1 cellular context compared by ENCODE assay signal in the genomic region with DNA sequence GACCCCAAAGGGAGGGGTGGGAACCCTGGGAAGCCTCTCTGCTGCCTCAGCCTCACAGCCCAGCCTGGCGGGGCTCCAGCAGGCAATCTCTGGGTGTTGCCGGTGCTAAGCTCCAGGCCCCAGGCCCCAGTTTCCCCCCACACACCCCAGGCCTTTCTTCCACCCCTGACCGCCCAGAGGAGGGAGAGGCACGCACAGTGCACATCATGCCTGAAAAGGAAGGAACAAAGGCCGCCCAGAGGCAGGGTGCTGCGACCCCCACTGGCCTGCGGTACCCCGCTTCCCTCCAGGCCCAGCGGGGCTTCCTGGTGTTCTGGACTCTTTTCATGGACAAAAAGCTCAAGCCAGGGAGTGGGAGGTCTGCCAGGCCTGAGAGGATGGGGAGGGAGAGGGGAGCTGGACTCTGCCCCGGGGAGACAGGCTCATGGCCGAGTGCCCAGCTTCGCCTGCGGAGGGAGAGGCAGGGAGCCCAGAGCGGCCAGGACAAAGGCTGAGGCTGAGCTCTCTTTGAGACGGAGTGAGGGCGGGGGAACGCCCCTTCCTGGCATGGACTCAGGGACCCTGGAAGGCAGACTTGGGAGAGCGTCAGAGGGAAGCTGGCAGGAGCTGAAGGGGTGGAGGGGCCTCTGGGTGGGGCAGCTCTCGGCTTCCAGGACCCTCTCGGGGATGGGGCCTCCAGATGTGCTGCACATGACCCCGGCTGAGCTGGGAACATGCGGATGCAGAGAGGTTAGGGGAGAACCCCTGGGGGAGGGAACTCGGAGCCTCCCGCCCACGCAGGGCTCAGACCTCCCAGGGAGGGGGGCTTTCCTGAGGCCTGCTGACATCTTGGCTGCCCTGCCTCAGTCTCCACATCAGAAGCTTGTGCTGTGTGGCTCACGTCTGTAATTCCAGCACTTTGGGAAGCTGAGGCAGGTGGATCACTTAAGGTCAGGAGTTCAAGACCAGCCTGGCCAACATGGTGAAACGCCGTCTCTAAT.
TF ChIP-seq lines count a peak whose summit lies in the region.

No MANE protein-coding gene starts in this region.

TF ChIP-seq in HepG2, 621 proteins besides CTCF, POLR2A, EP300 and RAD21 (continued from another document and continues in another):
- TF ChIP-seq, protein P1, sequence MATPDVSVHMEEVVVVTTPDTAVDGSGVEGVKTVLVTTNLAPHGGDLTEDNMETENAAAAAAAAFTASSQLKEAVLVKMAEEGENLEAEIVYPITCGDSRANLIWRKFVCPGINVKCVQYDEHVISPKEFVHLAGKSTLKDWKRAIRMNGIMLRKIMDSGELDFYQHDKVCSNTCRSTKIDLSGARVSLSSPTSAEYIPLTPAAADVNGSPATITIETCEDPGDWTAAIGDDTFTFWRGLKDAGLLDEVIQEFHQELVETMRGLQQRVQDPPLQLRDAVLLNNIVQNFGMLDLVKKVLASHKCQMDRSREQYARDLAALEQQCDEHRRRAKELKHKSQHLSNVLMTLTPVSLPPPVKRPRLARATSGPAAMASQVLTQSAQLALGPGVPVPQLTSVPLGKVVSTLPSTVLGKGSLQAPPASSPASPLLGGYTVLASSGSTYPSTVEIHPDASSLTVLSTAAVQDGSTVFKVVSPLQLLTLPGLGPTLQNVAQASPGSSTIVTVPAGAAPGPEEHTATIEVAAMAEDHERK (CRISPR knock-in tag; IDR thresholded peaks at IDR 0.05; ENCODE audit: low read depth): no peak
- TF ChIP-seq ZNF333 (CRISPR knock-in tag; IDR thresholded peaks at IDR 0.05; ENCODE audit: borderline replicate concordance) (no peak), ZKSCAN8 (CRISPR knock-in tag; IDR thresholded peaks at IDR 0.05; ENCODE audit: borderline replicate concordance) (no peak), ZNF839 (CRISPR knock-in tag; IDR thresholded peaks at IDR 0.05; ENCODE audit: borderline replicate concordance) (no peak), ZNF143 (CRISPR knock-in tag; IDR thresholded peaks at IDR 0.05) (no peak), ZBTB7A (CRISPR knock-in tag; IDR thresholded peaks at IDR 0.05) (no peak; the same call in none of the 2 replicates), CBX5 (CRISPR knock-in tag; IDR thresholded peaks at IDR 0.05; ENCODE audit: borderline replicate concordance) (no peak), ZNF501 (CRISPR knock-in tag; IDR thresholded peaks at IDR 0.05) (peak; percentile 17; the same call in 1 of the 2 replicates), THYN1 (CRISPR knock-in tag; IDR thresholded peaks at IDR 0.05; ENCODE audit: borderline replicate concordance, low read depth) (no peak), MXI1 (IDR thresholded peaks at IDR 0.05; ENCODE audit: borderline replicate concordance, low read depth, low read length) (no peak; the same call in 2 of the 3 replicates), ZNF101 (CRISPR knock-in tag; IDR thresholded peaks at IDR 0.05; ENCODE audit: borderline replicate concordance, low read depth) (0 out of 2 replicates have a peak, but pooled peaks have one; percentile 26), MAF1 (CRISPR knock-in tag; IDR thresholded peaks at IDR 0.05; ENCODE audit: borderline replicate concordance) (no peak), RBFOX2 (IDR thresholded peaks at IDR 0.05; ENCODE audit: low read depth, low read length) (peak; percentile 53), DMAP1 (CRISPR knock-in tag; IDR thresholded peaks at IDR 0.05) (peak; percentile 62), SATB2 (CRISPR knock-in tag; IDR thresholded peaks at IDR 0.05) (no peak), ZFP90 (CRISPR knock-in tag; IDR thresholded peaks at IDR 0.05; ENCODE audit: borderline replicate concordance) (peak; percentile 84; the same call in 1 of the 2 replicates), ZNF33B (CRISPR knock-in tag; IDR thresholded peaks at IDR 0.05) (no peak), AHR (CRISPR knock-in tag; IDR thresholded peaks at IDR 0.05) (no peak), NFKB2 (CRISPR knock-in tag; IDR thresholded peaks at IDR 0.05; ENCODE audit: borderline replicate concordance) (0 out of 2 replicates have a peak, but pooled peaks have one; percentile 28), ZNF670 (CRISPR knock-in tag; IDR thresholded peaks at IDR 0.05; ENCODE audit: borderline replicate concordance) (no peak), ZNF225 (CRISPR knock-in tag; IDR thresholded peaks at IDR 0.05) (no peak)
- TF ChIP-seq, protein P2, sequence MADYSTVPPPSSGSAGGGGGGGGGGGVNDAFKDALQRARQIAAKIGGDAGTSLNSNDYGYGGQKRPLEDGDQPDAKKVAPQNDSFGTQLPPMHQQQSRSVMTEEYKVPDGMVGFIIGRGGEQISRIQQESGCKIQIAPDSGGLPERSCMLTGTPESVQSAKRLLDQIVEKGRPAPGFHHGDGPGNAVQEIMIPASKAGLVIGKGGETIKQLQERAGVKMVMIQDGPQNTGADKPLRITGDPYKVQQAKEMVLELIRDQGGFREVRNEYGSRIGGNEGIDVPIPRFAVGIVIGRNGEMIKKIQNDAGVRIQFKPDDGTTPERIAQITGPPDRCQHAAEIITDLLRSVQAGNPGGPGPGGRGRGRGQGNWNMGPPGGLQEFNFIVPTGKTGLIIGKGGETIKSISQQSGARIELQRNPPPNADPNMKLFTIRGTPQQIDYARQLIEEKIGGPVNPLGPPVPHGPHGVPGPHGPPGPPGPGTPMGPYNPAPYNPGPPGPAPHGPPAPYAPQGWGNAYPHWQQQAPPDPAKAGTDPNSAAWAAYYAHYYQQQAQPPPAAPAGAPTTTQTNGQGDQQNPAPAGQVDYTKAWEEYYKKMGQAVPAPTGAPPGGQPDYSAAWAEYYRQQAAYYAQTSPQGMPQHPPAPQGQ (CRISPR knock-in tag; IDR thresholded peaks at IDR 0.05; ENCODE audit: borderline replicate concordance): no peak
- TF ChIP-seq, protein P3, sequence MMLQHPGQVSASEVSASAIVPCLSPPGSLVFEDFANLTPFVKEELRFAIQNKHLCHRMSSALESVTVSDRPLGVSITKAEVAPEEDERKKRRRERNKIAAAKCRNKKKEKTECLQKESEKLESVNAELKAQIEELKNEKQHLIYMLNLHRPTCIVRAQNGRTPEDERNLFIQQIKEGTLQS (CRISPR knock-in tag; IDR thresholded peaks at IDR 0.05): peak; percentile 49; the same call in 1 of the 2 replicates
- TF ChIP-seq, protein P4, sequence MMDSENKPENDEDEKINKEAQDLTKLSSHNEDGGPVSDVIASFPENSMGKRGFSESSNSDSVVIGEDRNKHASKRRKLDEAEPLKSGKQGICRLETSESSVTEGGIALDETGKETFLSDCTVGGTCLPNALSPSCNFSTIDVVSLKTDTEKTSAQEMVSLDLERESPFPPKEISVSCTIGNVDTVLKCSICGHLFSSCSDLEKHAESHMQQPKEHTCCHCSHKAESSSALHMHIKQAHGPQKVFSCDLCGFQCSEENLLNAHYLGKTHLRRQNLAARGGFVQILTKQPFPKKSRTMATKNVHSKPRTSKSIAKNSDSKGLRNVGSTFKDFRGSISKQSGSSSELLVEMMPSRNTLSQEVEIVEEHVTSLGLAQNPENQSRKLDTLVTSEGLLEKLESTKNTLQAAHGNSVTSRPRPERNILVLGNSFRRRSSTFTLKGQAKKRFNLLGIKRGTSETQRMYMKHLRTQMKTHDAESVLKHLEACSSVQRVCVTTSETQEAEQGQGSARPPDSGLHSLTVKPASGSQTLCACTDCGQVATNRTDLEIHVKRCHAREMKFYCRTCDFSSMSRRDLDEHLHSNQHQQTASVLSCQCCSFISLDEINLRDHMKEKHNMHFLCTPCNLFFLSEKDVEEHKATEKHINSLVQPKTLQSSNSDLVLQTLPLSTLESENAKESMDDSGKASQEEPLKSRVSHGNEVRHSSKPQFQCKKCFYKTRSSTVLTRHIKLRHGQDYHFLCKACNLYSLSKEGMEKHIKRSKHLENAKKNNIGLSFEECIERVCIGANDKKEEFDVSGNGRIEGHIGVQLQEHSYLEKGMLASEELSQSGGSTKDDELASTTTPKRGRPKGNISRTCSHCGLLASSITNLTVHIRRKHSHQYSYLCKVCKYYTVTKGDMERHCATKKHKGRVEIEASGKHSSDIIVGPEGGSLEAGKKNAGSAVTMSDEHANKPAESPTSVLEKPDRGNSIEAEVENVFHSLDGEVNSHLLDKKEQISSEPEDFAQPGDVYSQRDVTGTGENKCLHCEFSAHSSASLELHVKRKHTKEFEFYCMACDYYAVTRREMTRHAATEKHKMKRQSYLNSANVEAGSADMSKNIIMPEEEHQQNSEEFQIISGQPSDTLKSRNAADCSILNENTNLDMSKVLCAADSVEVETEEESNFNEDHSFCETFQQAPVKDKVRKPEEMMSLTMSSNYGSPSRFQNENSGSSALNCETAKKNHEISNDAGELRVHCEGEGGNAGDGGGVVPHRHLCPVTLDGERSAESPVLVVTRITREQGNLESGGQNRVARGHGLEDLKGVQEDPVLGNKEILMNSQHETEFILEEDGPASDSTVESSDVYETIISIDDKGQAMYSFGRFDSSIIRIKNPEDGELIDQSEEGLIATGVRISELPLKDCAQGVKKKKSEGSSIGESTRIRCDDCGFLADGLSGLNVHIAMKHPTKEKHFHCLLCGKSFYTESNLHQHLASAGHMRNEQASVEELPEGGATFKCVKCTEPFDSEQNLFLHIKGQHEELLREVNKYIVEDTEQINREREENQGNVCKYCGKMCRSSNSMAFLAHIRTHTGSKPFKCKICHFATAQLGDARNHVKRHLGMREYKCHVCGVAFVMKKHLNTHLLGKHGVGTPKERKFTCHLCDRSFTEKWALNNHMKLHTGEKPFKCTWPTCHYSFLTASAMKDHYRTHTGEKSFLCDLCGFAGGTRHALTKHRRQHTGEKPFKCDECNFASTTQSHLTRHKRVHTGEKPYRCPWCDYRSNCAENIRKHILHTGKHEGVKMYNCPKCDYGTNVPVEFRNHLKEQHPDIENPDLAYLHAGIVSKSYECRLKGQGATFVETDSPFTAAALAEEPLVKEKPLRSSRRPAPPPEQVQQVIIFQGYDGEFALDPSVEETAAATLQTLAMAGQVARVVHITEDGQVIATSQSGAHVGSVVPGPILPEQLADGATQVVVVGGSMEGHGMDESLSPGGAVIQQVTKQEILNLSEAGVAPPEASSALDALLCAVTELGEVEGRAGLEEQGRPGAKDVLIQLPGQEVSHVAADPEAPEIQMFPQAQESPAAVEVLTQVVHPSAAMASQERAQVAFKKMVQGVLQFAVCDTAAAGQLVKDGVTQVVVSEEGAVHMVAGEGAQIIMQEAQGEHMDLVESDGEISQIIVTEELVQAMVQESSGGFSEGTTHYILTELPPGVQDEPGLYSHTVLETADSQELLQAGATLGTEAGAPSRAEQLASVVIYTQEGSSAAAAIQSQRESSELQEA (CRISPR knock-in tag; IDR thresholded peaks at IDR 0.05; ENCODE audit: not compliant biosample characterization): no peak
- TF ChIP-seq, protein P5, sequence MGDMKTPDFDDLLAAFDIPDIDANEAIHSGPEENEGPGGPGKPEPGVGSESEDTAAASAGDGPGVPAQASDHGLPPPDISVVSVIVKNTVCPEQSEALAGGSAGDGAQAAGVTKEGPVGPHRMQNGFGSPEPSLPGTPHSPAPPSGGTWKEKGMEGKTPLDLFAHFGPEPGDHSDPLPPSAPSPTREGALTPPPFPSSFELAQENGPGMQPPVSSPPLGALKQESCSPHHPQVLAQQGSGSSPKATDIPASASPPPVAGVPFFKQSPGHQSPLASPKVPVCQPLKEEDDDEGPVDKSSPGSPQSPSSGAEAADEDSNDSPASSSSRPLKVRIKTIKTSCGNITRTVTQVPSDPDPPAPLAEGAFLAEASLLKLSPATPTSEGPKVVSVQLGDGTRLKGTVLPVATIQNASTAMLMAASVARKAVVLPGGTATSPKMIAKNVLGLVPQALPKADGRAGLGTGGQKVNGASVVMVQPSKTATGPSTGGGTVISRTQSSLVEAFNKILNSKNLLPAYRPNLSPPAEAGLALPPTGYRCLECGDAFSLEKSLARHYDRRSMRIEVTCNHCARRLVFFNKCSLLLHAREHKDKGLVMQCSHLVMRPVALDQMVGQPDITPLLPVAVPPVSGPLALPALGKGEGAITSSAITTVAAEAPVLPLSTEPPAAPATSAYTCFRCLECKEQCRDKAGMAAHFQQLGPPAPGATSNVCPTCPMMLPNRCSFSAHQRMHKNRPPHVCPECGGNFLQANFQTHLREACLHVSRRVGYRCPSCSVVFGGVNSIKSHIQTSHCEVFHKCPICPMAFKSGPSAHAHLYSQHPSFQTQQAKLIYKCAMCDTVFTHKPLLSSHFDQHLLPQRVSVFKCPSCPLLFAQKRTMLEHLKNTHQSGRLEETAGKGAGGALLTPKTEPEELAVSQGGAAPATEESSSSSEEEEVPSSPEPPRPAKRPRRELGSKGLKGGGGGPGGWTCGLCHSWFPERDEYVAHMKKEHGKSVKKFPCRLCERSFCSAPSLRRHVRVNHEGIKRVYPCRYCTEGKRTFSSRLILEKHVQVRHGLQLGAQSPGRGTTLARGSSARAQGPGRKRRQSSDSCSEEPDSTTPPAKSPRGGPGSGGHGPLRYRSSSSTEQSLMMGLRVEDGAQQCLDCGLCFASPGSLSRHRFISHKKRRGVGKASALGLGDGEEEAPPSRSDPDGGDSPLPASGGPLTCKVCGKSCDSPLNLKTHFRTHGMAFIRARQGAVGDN (CRISPR knock-in tag; IDR thresholded peaks at IDR 0.05): peak; percentile 87
- TF ChIP-seq, protein P6, sequence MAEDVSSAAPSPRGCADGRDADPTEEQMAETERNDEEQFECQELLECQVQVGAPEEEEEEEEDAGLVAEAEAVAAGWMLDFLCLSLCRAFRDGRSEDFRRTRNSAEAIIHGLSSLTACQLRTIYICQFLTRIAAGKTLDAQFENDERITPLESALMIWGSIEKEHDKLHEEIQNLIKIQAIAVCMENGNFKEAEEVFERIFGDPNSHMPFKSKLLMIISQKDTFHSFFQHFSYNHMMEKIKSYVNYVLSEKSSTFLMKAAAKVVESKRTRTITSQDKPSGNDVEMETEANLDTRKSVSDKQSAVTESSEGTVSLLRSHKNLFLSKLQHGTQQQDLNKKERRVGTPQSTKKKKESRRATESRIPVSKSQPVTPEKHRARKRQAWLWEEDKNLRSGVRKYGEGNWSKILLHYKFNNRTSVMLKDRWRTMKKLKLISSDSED (CRISPR knock-in tag; IDR thresholded peaks at IDR 0.05): no peak
- TF ChIP-seq, protein P7, sequence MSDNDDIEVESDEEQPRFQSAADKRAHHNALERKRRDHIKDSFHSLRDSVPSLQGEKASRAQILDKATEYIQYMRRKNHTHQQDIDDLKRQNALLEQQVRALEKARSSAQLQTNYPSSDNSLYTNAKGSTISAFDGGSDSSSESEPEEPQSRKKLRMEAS (IDR thresholded peaks at IDR 0.05): peak; percentile 55
- TF ChIP-seq, protein P8, sequence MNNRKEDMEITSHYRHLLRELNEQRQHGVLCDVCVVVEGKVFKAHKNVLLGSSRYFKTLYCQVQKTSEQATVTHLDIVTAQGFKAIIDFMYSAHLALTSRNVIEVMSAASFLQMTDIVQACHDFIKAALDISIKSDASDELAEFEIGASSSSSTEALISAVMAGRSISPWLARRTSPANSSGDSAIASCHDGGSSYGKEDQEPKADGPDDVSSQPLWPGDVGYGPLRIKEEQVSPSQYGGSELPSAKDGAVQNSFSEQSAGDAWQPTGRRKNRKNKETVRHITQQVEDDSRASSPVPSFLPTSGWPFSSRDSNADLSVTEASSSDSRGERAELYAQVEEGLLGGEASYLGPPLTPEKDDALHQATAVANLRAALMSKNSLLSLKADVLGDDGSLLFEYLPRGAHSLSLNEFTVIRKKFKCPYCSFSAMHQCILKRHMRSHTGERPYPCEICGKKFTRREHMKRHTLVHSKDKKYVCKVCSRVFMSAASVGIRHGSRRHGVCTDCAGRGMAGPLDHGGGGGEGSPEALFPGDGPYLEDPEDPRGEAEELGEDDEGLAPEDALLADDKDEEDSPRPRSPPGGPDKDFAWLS (CRISPR knock-in tag; IDR thresholded peaks at IDR 0.05; ENCODE audit: borderline replicate concordance): no peak; the same call in 1 of the 2 replicates
- TF ChIP-seq, protein P9, sequence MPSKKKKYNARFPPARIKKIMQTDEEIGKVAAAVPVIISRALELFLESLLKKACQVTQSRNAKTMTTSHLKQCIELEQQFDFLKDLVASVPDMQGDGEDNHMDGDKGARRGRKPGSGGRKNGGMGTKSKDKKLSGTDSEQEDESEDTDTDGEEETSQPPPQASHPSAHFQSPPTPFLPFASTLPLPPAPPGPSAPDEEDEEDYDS (CRISPR knock-in tag; IDR thresholded peaks at IDR 0.05): peak; percentile 77
